ENCODE assay signal across 1 cellular context in the genomic region with DNA sequence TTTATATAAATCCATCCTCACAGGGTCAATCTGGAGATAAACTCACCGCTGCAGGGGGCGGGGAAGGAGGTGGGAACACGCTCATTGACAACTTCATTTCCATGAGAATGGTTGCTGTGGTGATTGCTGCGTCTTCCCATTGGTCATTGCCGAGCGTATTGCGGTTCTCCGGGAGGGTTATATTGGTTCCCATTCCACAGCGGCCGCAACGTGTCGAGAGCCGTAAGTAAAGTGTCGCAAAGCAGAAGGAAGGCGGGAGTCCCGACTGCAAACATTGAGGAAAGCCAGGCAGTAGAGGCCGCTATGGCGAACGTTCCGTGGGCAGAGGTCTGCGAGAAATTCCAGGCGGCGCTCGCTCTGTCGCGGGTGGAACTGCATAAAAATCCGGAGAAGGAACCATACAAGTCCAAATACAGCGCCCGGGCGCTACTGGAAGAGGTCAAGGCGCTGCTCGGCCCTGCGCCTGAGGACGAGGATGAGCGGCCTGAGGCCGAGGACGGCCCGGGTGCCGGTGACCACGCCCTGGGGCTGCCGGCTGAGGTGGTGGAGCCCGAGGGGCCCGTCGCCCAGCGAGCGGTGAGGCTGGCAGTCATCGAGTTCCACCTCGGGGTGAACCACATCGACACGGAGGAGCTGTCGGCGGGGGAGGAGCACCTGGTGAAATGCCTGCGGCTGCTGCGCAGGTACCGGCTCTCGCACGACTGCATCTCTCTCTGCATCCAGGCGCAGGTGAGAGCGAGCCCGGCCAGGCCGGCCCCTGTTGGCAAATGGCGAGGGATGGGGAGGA.
TF ChIP-seq lines count a peak whose summit lies in the region.

A gene with protein sequence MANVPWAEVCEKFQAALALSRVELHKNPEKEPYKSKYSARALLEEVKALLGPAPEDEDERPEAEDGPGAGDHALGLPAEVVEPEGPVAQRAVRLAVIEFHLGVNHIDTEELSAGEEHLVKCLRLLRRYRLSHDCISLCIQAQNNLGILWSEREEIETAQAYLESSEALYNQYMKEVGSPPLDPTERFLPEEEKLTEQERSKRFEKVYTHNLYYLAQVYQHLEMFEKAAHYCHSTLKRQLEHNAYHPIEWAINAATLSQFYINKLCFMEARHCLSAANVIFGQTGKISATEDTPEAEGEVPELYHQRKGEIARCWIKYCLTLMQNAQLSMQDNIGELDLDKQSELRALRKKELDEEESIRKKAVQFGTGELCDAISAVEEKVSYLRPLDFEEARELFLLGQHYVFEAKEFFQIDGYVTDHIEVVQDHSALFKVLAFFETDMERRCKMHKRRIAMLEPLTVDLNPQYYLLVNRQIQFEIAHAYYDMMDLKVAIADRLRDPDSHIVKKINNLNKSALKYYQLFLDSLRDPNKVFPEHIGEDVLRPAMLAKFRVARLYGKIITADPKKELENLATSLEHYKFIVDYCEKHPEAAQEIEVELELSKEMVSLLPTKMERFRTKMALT (plus strand): TSS at position 274 of the 787 bp plus-strand sequence. CDS start 30 bp downstream, at position 304.

TF ChIP-seq in HepG2, 621 proteins besides CTCF, POLR2A, EP300 and RAD21 (continued from another document and continues in another):
- TF ChIP-seq, protein P1, sequence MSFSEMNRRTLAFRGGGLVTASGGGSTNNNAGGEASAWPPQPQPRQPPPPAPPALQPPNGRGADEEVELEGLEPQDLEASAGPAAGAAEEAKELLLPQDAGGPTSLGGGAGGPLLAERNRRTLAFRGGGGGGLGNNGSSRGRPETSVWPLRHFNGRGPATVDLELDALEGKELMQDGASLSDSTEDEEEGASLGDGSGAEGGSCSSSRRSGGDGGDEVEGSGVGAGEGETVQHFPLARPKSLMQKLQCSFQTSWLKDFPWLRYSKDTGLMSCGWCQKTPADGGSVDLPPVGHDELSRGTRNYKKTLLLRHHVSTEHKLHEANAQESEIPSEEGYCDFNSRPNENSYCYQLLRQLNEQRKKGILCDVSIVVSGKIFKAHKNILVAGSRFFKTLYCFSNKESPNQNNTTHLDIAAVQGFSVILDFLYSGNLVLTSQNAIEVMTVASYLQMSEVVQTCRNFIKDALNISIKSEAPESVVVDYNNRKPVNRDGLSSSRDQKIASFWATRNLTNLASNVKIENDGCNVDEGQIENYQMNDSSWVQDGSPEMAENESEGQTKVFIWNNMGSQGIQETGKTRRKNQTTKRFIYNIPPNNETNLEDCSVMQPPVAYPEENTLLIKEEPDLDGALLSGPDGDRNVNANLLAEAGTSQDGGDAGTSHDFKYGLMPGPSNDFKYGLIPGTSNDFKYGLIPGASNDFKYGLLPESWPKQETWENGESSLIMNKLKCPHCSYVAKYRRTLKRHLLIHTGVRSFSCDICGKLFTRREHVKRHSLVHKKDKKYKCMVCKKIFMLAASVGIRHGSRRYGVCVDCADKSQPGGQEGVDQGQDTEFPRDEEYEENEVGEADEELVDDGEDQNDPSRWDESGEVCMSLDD (CRISPR knock-in tag; IDR thresholded peaks at IDR 0.05; ENCODE audit: borderline replicate concordance), result no peak
- TF ChIP-seq TOPORS (CRISPR knock-in tag; IDR thresholded peaks at IDR 0.05), result no peak; the same call in 1 of the 2 replicates
- TF ChIP-seq, protein P2, sequence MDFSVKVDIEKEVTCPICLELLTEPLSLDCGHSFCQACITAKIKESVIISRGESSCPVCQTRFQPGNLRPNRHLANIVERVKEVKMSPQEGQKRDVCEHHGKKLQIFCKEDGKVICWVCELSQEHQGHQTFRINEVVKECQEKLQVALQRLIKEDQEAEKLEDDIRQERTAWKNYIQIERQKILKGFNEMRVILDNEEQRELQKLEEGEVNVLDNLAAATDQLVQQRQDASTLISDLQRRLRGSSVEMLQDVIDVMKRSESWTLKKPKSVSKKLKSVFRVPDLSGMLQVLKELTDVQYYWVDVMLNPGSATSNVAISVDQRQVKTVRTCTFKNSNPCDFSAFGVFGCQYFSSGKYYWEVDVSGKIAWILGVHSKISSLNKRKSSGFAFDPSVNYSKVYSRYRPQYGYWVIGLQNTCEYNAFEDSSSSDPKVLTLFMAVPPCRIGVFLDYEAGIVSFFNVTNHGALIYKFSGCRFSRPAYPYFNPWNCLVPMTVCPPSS (IDR thresholded peaks at IDR 0.05), result no peak
- 0 out of 2 replicates have a peak, but pooled peaks have one; percentile 19 for TF ChIP-seq ZNF556 (CRISPR knock-in tag; IDR thresholded peaks at IDR 0.05; ENCODE audit: borderline replicate concordance)
- TF ChIP-seq WIZ (CRISPR knock-in tag; IDR thresholded peaks at IDR 0.05), result no peak
- TF ChIP-seq ZNF569 (CRISPR knock-in tag; IDR thresholded peaks at IDR 0.05; ENCODE audit: borderline replicate concordance), result no peak
- peak; percentile 89; the same call in 1 of the 2 replicates for TF ChIP-seq KMT2B (CRISPR knock-in tag; IDR thresholded peaks at IDR 0.05)
- TF ChIP-seq, protein P3, sequence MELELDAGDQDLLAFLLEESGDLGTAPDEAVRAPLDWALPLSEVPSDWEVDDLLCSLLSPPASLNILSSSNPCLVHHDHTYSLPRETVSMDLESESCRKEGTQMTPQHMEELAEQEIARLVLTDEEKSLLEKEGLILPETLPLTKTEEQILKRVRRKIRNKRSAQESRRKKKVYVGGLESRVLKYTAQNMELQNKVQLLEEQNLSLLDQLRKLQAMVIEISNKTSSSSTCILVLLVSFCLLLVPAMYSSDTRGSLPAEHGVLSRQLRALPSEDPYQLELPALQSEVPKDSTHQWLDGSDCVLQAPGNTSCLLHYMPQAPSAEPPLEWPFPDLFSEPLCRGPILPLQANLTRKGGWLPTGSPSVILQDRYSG (CRISPR knock-in tag; IDR thresholded peaks at IDR 0.05), result no peak
- TF ChIP-seq AGO1 (IDR thresholded peaks at IDR 0.05; ENCODE audit: low read depth, low read length, poor library complexity, severe bottlenecking), result no peak
- no peak for TF ChIP-seq ZNF660 (CRISPR knock-in tag; IDR thresholded peaks at IDR 0.05; ENCODE audit: borderline replicate concordance, low read depth)
- TF ChIP-seq ZMYM2 (CRISPR knock-in tag; IDR thresholded peaks at IDR 0.05), result no peak
- no peak for TF ChIP-seq TP53 (CRISPR knock-in tag; conservative IDR thresholded peaks at IDR 0.05)
- TF ChIP-seq, protein P4, sequence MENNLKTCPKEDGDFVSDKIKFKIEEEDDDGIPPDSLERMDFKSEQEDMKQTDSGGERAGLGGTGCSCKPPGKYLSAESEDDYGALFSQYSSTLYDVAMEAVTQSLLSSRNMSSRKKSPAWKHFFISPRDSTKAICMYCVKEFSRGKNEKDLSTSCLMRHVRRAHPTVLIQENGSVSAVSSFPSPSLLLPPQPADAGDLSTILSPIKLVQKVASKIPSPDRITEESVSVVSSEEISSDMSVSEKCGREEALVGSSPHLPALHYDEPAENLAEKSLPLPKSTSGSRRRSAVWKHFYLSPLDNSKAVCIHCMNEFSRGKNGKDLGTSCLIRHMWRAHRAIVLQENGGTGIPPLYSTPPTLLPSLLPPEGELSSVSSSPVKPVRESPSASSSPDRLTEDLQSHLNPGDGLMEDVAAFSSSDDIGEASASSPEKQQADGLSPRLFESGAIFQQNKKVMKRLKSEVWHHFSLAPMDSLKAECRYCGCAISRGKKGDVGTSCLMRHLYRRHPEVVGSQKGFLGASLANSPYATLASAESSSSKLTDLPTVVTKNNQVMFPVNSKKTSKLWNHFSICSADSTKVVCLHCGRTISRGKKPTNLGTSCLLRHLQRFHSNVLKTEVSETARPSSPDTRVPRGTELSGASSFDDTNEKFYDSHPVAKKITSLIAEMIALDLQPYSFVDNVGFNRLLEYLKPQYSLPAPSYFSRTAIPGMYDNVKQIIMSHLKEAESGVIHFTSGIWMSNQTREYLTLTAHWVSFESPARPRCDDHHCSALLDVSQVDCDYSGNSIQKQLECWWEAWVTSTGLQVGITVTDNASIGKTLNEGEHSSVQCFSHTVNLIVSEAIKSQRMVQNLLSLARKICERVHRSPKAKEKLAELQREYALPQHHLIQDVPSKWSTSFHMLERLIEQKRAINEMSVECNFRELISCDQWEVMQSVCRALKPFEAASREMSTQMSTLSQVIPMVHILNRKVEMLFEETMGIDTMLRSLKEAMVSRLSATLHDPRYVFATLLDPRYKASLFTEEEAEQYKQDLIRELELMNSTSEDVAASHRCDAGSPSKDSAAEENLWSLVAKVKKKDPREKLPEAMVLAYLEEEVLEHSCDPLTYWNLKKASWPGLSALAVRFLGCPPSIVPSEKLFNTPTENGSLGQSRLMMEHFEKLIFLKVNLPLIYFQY (CRISPR knock-in tag; IDR thresholded peaks at IDR 0.05; ENCODE audit: borderline replicate concordance), result no peak
- TF ChIP-seq, protein P5, sequence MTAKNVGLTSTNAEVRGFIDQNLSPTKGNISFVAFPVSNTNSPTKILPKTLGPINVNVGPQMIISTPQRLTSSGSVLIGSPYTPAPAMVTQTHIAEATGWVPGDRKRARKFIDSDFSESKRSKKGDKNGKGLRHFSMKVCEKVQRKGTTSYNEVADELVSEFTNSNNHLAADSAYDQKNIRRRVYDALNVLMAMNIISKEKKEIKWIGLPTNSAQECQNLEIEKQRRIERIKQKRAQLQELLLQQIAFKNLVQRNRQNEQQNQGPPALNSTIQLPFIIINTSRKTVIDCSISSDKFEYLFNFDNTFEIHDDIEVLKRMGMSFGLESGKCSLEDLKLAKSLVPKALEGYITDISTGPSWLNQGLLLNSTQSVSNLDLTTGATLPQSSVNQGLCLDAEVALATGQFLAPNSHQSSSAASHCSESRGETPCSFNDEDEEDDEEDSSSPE (CRISPR knock-in tag; IDR thresholded peaks at IDR 0.05), result peak; percentile 94
- TF ChIP-seq IKZF1 (IDR thresholded peaks at IDR 0.05), result no peak
- no peak for TF ChIP-seq MLLT10 (CRISPR knock-in tag; IDR thresholded peaks at IDR 0.05)
- TF ChIP-seq, protein P6, sequence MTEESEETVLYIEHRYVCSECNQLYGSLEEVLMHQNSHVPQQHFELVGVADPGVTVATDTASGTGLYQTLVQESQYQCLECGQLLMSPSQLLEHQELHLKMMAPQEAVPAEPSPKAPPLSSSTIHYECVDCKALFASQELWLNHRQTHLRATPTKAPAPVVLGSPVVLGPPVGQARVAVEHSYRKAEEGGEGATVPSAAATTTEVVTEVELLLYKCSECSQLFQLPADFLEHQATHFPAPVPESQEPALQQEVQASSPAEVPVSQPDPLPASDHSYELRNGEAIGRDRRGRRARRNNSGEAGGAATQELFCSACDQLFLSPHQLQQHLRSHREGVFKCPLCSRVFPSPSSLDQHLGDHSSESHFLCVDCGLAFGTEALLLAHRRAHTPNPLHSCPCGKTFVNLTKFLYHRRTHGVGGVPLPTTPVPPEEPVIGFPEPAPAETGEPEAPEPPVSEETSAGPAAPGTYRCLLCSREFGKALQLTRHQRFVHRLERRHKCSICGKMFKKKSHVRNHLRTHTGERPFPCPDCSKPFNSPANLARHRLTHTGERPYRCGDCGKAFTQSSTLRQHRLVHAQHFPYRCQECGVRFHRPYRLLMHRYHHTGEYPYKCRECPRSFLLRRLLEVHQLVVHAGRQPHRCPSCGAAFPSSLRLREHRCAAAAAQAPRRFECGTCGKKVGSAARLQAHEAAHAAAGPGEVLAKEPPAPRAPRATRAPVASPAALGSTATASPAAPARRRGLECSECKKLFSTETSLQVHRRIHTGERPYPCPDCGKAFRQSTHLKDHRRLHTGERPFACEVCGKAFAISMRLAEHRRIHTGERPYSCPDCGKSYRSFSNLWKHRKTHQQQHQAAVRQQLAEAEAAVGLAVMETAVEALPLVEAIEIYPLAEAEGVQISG (CRISPR knock-in tag; IDR thresholded peaks at IDR 0.05), result peak; percentile 58
- 0 out of 2 replicates have a peak, but pooled peaks have one; percentile 34 for TF ChIP-seq ZNF614 (CRISPR knock-in tag; IDR thresholded peaks at IDR 0.05; ENCODE audit: borderline replicate concordance)
- TF ChIP-seq, protein P7, sequence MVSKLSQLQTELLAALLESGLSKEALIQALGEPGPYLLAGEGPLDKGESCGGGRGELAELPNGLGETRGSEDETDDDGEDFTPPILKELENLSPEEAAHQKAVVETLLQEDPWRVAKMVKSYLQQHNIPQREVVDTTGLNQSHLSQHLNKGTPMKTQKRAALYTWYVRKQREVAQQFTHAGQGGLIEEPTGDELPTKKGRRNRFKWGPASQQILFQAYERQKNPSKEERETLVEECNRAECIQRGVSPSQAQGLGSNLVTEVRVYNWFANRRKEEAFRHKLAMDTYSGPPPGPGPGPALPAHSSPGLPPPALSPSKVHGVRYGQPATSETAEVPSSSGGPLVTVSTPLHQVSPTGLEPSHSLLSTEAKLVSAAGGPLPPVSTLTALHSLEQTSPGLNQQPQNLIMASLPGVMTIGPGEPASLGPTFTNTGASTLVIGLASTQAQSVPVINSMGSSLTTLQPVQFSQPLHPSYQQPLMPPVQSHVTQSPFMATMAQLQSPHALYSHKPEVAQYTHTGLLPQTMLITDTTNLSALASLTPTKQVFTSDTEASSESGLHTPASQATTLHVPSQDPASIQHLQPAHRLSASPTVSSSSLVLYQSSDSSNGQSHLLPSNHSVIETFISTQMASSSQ (IDR thresholded peaks at IDR 0.05; ENCODE audit: low read depth), result no peak
- TF ChIP-seq, protein P7 (CRISPR knock-in tag; IDR thresholded peaks at IDR 0.05; ENCODE audit: borderline replicate concordance), result peak; percentile 33; the same call in 1 of the 2 replicates
- TF ChIP-seq SOX5 (CRISPR knock-in tag; IDR thresholded peaks at IDR 0.05; ENCODE audit: borderline replicate concordance), result peak; percentile 89
- TF ChIP-seq ZSCAN22 (CRISPR knock-in tag; IDR thresholded peaks at IDR 0.05), result no peak
- TF ChIP-seq CHCHD3 (CRISPR knock-in tag; IDR thresholded peaks at IDR 0.05), result no peak; the same call in 1 of the 2 replicates
- TF ChIP-seq, protein P8, sequence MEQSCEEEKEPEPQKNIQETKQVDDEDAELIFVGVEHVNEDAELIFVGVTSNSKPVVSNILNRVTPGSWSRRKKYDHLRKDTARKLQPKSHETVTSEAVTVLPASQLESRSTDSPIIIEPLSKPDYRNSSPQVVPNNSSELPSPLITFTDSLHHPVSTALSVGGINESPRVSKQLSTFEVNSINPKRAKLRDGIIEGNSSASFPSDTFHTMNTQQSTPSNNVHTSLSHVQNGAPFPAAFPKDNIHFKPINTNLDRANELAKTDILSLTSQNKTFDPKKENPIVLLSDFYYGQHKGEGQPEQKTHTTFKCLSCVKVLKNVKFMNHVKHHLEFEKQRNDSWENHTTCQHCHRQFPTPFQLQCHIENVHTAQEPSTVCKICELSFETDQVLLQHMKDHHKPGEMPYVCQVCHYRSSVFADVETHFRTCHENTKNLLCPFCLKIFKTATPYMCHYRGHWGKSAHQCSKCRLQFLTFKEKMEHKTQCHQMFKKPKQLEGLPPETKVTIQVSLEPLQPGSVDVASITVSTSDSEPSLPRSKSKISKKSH (CRISPR knock-in tag; IDR thresholded peaks at IDR 0.05; ENCODE audit: borderline replicate concordance), result peak; percentile 15; the same call in 1 of the 2 replicates
- TF ChIP-seq SP140L (CRISPR knock-in tag; IDR thresholded peaks at IDR 0.05; ENCODE audit: borderline replicate concordance), result no peak
